ENCODE assay signal across 1 cellular context in the genomic region with DNA sequence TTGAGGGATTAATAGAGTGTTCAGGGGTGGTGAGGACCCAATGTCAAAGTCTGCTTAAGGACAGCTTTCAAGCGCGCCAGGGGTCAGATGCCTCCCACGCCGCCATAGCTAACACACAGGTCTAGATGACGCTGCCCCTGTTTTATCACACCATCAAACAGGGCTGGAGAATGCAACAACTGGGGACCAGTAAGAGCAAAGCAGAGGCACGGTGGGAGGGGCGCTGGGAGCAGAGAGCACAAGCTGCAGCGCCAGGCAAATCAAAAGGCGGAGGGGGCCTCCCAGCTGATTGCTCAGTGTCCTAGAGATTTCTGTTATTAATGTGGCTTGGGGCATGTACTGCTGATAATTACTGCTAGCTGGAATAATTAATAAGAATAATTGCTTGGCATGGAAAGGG.
TF ChIP-seq lines count a peak whose summit lies in the region.

No MANE protein-coding gene starts in this region.

TF ChIP-seq in GM23338, 12 proteins besides CTCF, POLR2A, EP300 and RAD21 (continued from another document):
- TF ChIP-seq ZNF462 (CRISPR knock-in tag; IDR thresholded peaks at IDR 0.05) (no peak), ETS1 (IDR thresholded peaks at IDR 0.05) (no peak), POLR2AphosphoS5 (IDR thresholded peaks at IDR 0.05; ENCODE audit: low read depth) (no peak), EZH2 (IDR thresholded peaks at IDR 0.05; ENCODE audit: low read depth, unreplicated experiment) (no peak), ZNF331 (CRISPR knock-in tag; IDR thresholded peaks at IDR 0.05; ENCODE audit: low read depth) (no peak), EZH2phosphoT487 (IDR thresholded peaks at IDR 0.05; ENCODE audit: unreplicated experiment) (no peak), STAT1 (IDR thresholded peaks at IDR 0.05; ENCODE audit: unreplicated experiment) (no peak), JUNB (IDR thresholded peaks at IDR 0.05; ENCODE audit: unreplicated experiment) (no peak), ZNF114 (CRISPR knock-in tag; IDR thresholded peaks at IDR 0.05) (no peak)
